In genomic region chr5:71564884-71565283, GRCh38 we compare ENCODE assay signal across 2 cellular contexts.
TF ChIP-seq lines count a peak whose summit lies in the region.

No MANE protein-coding gene starts in this region.

TF ChIP-seq in GM23338, 12 proteins besides CTCF, POLR2A, EP300 and RAD21 (continued from another document):
- TF ChIP-seq NANOG (IDR thresholded peaks at IDR 0.05; ENCODE audit: borderline replicate concordance) (no peak), JUNB (IDR thresholded peaks at IDR 0.05; ENCODE audit: unreplicated experiment) (no peak), POLR2AphosphoS5 (IDR thresholded peaks at IDR 0.05; ENCODE audit: low read depth) (no peak), EZH2phosphoT487 (IDR thresholded peaks at IDR 0.05; ENCODE audit: unreplicated experiment) (no peak), ZNF331 (CRISPR knock-in tag; IDR thresholded peaks at IDR 0.05; ENCODE audit: low read depth) (no peak), EZH2 (IDR thresholded peaks at IDR 0.05; ENCODE audit: low read depth, unreplicated experiment) (no peak), CREB1 (CRISPR knock-in tag; IDR thresholded peaks at IDR 0.05; ENCODE audit: low read depth) (no peak)
- TF ChIP-seq, protein P1, sequence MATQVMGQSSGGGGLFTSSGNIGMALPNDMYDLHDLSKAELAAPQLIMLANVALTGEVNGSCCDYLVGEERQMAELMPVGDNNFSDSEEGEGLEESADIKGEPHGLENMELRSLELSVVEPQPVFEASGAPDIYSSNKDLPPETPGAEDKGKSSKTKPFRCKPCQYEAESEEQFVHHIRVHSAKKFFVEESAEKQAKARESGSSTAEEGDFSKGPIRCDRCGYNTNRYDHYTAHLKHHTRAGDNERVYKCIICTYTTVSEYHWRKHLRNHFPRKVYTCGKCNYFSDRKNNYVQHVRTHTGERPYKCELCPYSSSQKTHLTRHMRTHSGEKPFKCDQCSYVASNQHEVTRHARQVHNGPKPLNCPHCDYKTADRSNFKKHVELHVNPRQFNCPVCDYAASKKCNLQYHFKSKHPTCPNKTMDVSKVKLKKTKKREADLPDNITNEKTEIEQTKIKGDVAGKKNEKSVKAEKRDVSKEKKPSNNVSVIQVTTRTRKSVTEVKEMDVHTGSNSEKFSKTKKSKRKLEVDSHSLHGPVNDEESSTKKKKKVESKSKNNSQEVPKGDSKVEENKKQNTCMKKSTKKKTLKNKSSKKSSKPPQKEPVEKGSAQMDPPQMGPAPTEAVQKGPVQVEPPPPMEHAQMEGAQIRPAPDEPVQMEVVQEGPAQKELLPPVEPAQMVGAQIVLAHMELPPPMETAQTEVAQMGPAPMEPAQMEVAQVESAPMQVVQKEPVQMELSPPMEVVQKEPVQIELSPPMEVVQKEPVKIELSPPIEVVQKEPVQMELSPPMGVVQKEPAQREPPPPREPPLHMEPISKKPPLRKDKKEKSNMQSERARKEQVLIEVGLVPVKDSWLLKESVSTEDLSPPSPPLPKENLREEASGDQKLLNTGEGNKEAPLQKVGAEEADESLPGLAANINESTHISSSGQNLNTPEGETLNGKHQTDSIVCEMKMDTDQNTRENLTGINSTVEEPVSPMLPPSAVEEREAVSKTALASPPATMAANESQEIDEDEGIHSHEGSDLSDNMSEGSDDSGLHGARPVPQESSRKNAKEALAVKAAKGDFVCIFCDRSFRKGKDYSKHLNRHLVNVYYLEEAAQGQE (IDR thresholded peaks at IDR 0.05; ENCODE audit: unreplicated experiment), result no peak
- TF ChIP-seq, protein P2, sequence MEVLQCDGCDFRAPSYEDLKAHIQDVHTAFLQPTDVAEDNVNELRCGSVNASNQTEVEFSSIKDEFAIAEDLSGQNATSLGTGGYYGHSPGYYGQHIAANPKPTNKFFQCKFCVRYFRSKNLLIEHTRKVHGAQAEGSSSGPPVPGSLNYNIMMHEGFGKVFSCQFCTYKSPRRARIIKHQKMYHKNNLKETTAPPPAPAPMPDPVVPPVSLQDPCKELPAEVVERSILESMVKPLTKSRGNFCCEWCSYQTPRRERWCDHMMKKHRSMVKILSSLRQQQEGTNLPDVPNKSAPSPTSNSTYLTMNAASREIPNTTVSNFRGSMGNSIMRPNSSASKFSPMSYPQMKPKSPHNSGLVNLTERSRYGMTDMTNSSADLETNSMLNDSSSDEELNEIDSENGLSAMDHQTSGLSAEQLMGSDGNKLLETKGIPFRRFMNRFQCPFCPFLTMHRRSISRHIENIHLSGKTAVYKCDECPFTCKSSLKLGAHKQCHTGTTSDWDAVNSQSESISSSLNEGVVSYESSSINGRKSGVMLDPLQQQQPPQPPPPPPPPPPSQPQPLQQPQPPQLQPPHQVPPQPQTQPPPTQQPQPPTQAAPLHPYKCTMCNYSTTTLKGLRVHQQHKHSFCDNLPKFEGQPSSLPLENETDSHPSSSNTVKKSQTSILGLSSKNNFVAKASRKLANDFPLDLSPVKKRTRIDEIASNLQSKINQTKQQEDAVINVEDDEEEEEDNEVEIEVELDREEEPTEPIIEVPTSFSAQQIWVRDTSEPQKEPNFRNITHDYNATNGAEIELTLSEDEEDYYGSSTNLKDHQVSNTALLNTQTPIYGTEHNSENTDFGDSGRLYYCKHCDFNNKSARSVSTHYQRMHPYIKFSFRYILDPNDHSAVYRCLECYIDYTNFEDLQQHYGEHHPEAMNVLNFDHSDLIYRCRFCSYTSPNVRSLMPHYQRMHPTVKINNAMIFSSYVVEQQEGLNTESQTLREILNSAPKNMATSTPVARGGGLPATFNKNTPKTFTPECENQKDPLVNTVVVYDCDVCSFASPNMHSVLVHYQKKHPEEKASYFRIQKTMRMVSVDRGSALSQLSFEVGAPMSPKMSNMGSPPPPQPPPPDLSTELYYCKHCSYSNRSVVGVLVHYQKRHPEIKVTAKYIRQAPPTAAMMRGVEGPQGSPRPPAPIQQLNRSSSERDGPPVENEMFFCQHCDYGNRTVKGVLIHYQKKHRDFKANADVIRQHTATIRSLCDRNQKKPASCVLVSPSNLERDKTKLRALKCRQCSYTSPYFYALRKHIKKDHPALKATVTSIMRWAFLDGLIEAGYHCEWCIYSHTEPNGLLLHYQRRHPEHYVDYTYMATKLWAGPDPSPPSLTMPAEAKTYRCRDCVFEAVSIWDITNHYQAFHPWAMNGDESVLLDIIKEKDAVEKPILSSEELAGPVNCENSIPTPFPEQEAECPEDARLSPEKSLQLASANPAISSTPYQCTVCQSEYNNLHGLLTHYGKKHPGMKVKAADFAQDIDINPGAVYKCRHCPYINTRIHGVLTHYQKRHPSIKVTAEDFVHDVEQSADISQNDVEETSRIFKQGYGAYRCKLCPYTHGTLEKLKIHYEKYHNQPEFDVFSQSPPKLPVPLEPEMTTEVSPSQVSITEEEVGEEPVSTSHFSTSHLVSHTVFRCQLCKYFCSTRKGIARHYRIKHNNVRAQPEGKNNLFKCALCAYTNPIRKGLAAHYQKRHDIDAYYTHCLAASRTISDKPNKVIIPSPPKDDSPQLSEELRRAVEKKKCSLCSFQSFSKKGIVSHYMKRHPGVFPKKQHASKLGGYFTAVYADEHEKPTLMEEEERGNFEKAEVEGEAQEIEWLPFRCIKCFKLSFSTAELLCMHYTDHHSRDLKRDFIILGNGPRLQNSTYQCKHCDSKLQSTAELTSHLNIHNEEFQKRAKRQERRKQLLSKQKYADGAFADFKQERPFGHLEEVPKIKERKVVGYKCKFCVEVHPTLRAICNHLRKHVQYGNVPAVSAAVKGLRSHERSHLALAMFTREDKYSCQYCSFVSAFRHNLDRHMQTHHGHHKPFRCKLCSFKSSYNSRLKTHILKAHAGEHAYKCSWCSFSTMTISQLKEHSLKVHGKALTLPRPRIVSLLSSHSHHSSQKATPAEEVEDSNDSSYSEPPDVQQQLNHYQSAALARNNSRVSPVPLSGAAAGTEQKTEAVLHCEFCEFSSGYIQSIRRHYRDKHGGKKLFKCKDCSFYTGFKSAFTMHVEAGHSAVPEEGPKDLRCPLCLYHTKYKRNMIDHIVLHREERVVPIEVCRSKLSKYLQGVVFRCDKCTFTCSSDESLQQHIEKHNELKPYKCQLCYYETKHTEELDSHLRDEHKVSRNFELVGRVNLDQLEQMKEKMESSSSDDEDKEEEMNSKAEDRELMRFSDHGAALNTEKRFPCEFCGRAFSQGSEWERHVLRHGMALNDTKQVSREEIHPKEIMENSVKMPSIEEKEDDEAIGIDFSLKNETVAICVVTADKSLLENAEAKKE (CRISPR knock-in tag; IDR thresholded peaks at IDR 0.05), result no peak
- TF ChIP-seq, protein P3, sequence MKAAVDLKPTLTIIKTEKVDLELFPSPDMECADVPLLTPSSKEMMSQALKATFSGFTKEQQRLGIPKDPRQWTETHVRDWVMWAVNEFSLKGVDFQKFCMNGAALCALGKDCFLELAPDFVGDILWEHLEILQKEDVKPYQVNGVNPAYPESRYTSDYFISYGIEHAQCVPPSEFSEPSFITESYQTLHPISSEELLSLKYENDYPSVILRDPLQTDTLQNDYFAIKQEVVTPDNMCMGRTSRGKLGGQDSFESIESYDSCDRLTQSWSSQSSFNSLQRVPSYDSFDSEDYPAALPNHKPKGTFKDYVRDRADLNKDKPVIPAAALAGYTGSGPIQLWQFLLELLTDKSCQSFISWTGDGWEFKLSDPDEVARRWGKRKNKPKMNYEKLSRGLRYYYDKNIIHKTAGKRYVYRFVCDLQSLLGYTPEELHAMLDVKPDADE (IDR thresholded peaks at IDR 0.05), result no peak

TF ChIP-seq in K562, 482 proteins besides CTCF, POLR2A, EP300 and RAD21 (continued from another document):
- TF ChIP-seq TSHZ1 (CRISPR knock-in tag; IDR thresholded peaks at IDR 0.05) (no peak), FOXJ3 (CRISPR knock-in tag; IDR thresholded peaks at IDR 0.05) (no peak), ZKSCAN3 (CRISPR knock-in tag; IDR thresholded peaks at IDR 0.05) (no peak), ZNF445 (CRISPR knock-in tag; IDR thresholded peaks at IDR 0.05; ENCODE audit: low read depth) (no peak), ZNF316 (IDR thresholded peaks at IDR 0.05) (peak; percentile 67)
